15 cellular contexts compared by ENCODE assay signal in the genomic region with DNA sequence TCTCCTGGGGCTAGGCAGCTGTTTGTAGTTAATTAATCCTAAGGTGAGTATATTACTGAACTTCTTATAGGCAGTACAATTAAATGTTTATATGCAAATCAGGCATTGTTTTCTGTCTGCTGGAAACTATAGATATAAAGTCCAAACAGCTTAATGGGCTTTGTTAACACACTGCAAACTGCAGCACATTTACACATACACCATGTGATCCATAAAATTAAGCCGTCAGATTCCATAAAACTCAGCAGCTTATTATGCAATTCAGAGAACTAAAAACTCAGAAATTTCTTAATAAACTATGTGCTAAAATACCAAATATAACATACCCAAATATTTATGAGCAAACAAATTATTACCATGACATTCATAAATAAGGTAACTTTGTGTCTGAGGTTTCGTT. TPM values are rescaled to one million over a fixed set of nuclear protein-coding genes. Genes with fewer than 3 reads are reported as not detected.
DNase-seq lines count a peak whose midpoint lies in the region; ATAC-seq lines count a peak whose summit lies in the region.
"Had no signal": no experiment of that assay in that cellular context is flagged by ENCODE, and none has a peak within 500 bp of the region (broad histone marks: within the 10 kb centered on the region; RNA-seq: fewer than 3 reads in every experiment).

No MANE protein-coding gene starts in this region.

- no peak overlapping the region for H3K23ac ChIP-seq in mesenchymal stem cell (ENCODE audit: low read length in 2 of 2)

- no peak overlapping the region for H2AK5ac ChIP-seq in mesenchymal stem cell (ENCODE audit: low read length, severe bottlenecking)

- no peak overlapping the region for H2BK12ac ChIP-seq in mesenchymal stem cell (ENCODE audit: low read length in 2 of 2)

- H3K4me2 ChIP-seq in mesenchymal stem cell (ENCODE audit: low read length, poor library complexity, severe bottlenecking): no peak overlapping the region
- H3K4me2 ChIP-seq: GM23338 had no signal

- H3K9me3 ChIP-seq in mesenchymal stem cell (ENCODE audit: control insufficient read depth, low read length): no peaks in the 10 kb centered on the region
- H3K9me3 ChIP-seq: tibial nerve had no signal

- peaks cover 80% of the 10 kb centered on the region for H3K4me1 Mint-ChIP-seq in stimulated activated naive CD8-positive, alpha-beta T cell treated with anti-CD3 and anti-CD28 coated beads, Interleukin-15, Interleukin-2, amounts not matched to agents 100 ng/mL and 50 ng/mL, for 24 hours (ENCODE audit: low read depth)
- H3K4me1 Mint-ChIP-seq in activated T-helper 17 cell treated with anti-CD3 and anti-CD28 coated beads, Interleukin-2, amount 50 U/mL, for 72 hours: peaks cover 59% of the 10 kb centered on the region

- no peak overlapping the region for H4K91ac ChIP-seq in mesenchymal stem cell (ENCODE audit: low read length)

- H3K9me3 Mint-ChIP-seq in stimulated activated naive CD8-positive, alpha-beta T cell treated with anti-CD3 and anti-CD28 coated beads, Interleukin-15, Interleukin-2, amounts not matched to agents 100 ng/mL and 50 ng/mL, for 24 hours: no peaks in the 10 kb centered on the region
- no peaks in the 10 kb centered on the region for H3K9me3 Mint-ChIP-seq in activated T-helper 17 cell treated with anti-CD3 and anti-CD28 coated beads, Interleukin-2, amount 50 U/mL, for 72 hours
- H3K9me3 Mint-ChIP-seq: GM23338 had no signal

- peak overlapping the region; percentile 31 for H3K4me3 Mint-ChIP-seq in stimulated activated naive CD8-positive, alpha-beta T cell treated with anti-CD3 and anti-CD28 coated beads, Interleukin-15, Interleukin-2, amounts not matched to agents 100 ng/mL and 50 ng/mL, for 24 hours
- H3K4me3 Mint-ChIP-seq in activated T-helper 17 cell treated with anti-CD3 and anti-CD28 coated beads, Interleukin-2, amount 50 U/mL, for 72 hours: peak overlapping the region; percentile 26
- H3K4me3 Mint-ChIP-seq: GM23338 had no signal

- no peak for ATAC-seq in stimulated activated naive CD8-positive, alpha-beta T cell treated with anti-CD3 and anti-CD28 coated beads, Interleukin-15, Interleukin-2, amounts not matched to agents 100 U/mL and 50 U/mL, for 24 hours
- no peak for ATAC-seq in activated T-helper 17 cell treated with anti-CD3 and anti-CD28 coated beads, Interleukin-2, amount 50 U/mL, for 72 hours (replicated peaks)
- ATAC-seq in HG03159 (IDR thresholded peaks at IDR 0.05; ENCODE audit: unreplicated experiment): no peak
- ATAC-seq: GM23338, Right ventricle myocardium inferior had no signal

- peaks cover 11% of the 10 kb centered on the region for H3K4me1 ChIP-seq in mesenchymal stem cell (ENCODE audit: control insufficient read depth, insufficient read depth, low read depth, low read length)

- no peak for DNase-seq in stimulated activated naive CD8-positive, alpha-beta T cell treated with anti-CD3 and anti-CD28 coated beads, Interleukin-15, Interleukin-2, amounts not matched to agents 100 U/mL and 50 U/mL, for 24 hours
- DNase-seq in mesenchymal stem cell (no peak), superior temporal gyrus (ENCODE audit: extremely low spot score) (no peak), COLO668 (lab: John Stamatoyannopoulos, UW; ENCODE audit: unreplicated experiment) (no peak), NCI-H187 (lab: John Stamatoyannopoulos, UW) (no peak)
- DNase-seq: activated effector memory CD4-positive, alpha-beta T cell treated with anti-CD3 and anti-CD28 coated beads, Interleukin-2, amount 50 U/mL, for 16 hours; IMR-90; NCI-H2081; NCI-H510A treated with DMSO at 0.1 percent for 48 hours had no signal

- peaks cover 45% of the 10 kb centered on the region for H3K36me3 Mint-ChIP-seq in stimulated activated naive CD8-positive, alpha-beta T cell treated with anti-CD3 and anti-CD28 coated beads, Interleukin-15, Interleukin-2, amounts not matched to agents 100 ng/mL and 50 ng/mL, for 24 hours (ENCODE audit: low read depth)
- H3K36me3 Mint-ChIP-seq in activated T-helper 17 cell treated with anti-CD3 and anti-CD28 coated beads, Interleukin-2, amount 50 U/mL, for 72 hours (ENCODE audit: low read depth): peaks cover 79% of the 10 kb centered on the region

- no peak overlapping the region for H2BK120ac ChIP-seq in mesenchymal stem cell (ENCODE audit: low read depth, low read length)

- H3K9ac ChIP-seq in mesenchymal stem cell (ENCODE audit: low read length): peak overlapping the region; percentile 37

- no peak overlapping the region for H3K4me3 ChIP-seq in mesenchymal stem cell (ENCODE audit: insufficient read depth in 1 of 2, low read depth in 1 of 2, low read length in 2 of 2)
- H3K4me3 ChIP-seq: GM23338, tibial nerve had no signal

- H3K27me3 ChIP-seq in mesenchymal stem cell (ENCODE audit: control insufficient read depth in 1 of 2, insufficient read depth in 1 of 2, low read length in 2 of 2): no peaks in the 10 kb centered on the region
- H3K27me3 ChIP-seq: tibial nerve had no signal

- no peak overlapping the region for H2BK15ac ChIP-seq in mesenchymal stem cell (ENCODE audit: low read depth, poor library complexity, severe bottlenecking)

- no peak overlapping the region for H3K14ac ChIP-seq in mesenchymal stem cell (ENCODE audit: low read length in 2 of 2)

- H4K8ac ChIP-seq in mesenchymal stem cell (ENCODE audit: low read length): no peak overlapping the region

- WGBS in mesenchymal stem cell: 100% methylated on average over 1 of the region's 2 CpGs

- peak overlapping the region; percentile 36 for H3K27ac Mint-ChIP-seq in stimulated activated naive CD8-positive, alpha-beta T cell treated with anti-CD3 and anti-CD28 coated beads, Interleukin-15, Interleukin-2, amounts not matched to agents 100 ng/mL and 50 ng/mL, for 24 hours
- H3K27ac Mint-ChIP-seq in activated T-helper 17 cell treated with anti-CD3 and anti-CD28 coated beads, Interleukin-2, amount 50 U/mL, for 72 hours: peak overlapping the region; percentile 29
- H3K27ac Mint-ChIP-seq: GM23338 had no signal

- H3K36me3 ChIP-seq in mesenchymal stem cell (ENCODE audit: control insufficient read depth in 1 of 2, insufficient read depth in 2 of 2, low read depth in 1 of 2, low read length in 2 of 2): peaks cover 14 to 26% of the 10 kb centered on the region in 2 experiments

- no peaks in the 10 kb centered on the region for H3K79me1 ChIP-seq in mesenchymal stem cell (replicated peaks; ENCODE audit: low read length, poor library complexity, severe bottlenecking)

- no peak overlapping the region for H3K4ac ChIP-seq in mesenchymal stem cell (ENCODE audit: low read depth in 1 of 2, low read length in 2 of 2)

- H3K27me3 Mint-ChIP-seq in stimulated activated naive CD8-positive, alpha-beta T cell treated with anti-CD3 and anti-CD28 coated beads, Interleukin-15, Interleukin-2, amounts not matched to agents 100 ng/mL and 50 ng/mL, for 24 hours: no peaks in the 10 kb centered on the region
- H3K27me3 Mint-ChIP-seq in activated T-helper 17 cell treated with anti-CD3 and anti-CD28 coated beads, Interleukin-2, amount 50 U/mL, for 72 hours: no peaks in the 10 kb centered on the region

- no peak overlapping the region for H2AFZ ChIP-seq in mesenchymal stem cell (ENCODE audit: low read depth, low read length)
- H2AFZ ChIP-seq: GM23338 had no signal

- no peak overlapping the region for H2BK5ac ChIP-seq in mesenchymal stem cell (ENCODE audit: low read depth, low read length, poor library complexity, severe bottlenecking)

- H3K18ac ChIP-seq in mesenchymal stem cell (ENCODE audit: low read depth in 1 of 2, low read length in 2 of 2): no peak overlapping the region

- no peak overlapping the region for H3K27ac ChIP-seq in mesenchymal stem cell (ENCODE audit: low read length, poor library complexity, severe bottlenecking)

RNA-seq across cellular contexts. Expression of gene SF3B1, which starts 7.6 kb away (rescaled TPM):
- 100 to 1,000 TPM; 273 to 277 TPM for total RNA-seq in activated T-helper 17 cell treated with anti-CD3 and anti-CD28 coated beads, Interleukin-2, amount 50 U/mL, for 72 hours
- 143 TPM for polyA plus RNA-seq in mesenchymal stem cell (2013, experiment 1 of 2)
- polyA plus RNA-seq in mesenchymal stem cell (2013, experiment 2 of 2): 149 TPM

RNA-seq across cellular contexts. Expression of gene COQ10B, which starts 26.1 kb away (rescaled TPM):
- total RNA-seq in activated T-helper 17 cell treated with anti-CD3 and anti-CD28 coated beads, Interleukin-2, amount 50 U/mL, for 72 hours: 10 to 100 TPM; 15.8 to 20.1 TPM
- polyA plus RNA-seq in mesenchymal stem cell (2013, experiment 1 of 2): 34.8 TPM
- 36.7 TPM for polyA plus RNA-seq in mesenchymal stem cell (2013, experiment 2 of 2)
